20 cellular contexts compared by ENCODE assay signal in the genomic region with DNA sequence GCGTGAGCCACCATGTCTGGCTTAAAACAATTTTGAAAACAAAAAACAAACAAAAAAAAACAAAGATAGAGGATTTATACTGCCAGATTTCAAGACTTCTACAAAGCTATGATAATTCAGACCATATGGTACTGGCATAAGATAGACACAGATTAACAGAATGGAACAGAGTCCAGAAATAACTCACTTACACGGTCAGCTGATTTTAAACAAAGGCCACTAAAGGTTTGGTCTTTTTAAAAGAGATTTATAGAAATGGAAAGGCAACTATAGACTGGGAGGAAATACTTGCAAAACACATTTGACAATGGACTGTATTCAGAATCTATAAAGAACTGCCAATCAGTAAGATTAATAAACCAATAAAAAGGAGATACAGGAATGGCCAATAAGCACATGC. TPM values are rescaled to one million over a fixed set of nuclear protein-coding genes. Genes with fewer than 3 reads are reported as not detected.
DNase-seq lines count a peak whose midpoint lies in the region; ATAC-seq, FAIRE-seq and TF ChIP-seq lines count a peak whose summit lies in the region.
"Had no signal": no experiment of that assay in that cellular context is flagged by ENCODE, and none has a peak within 500 bp of the region (broad histone marks: within the 10 kb centered on the region; RNA-seq: fewer than 3 reads in every experiment).

No MANE protein-coding gene starts in this region.

- H3K4me3 ChIP-seq in BLaER1 (no peak overlapping the region), GM23338 (no peak overlapping the region), GM12878 (no peak overlapping the region)

- WGBS in GM12878 (ENCODE audit: insufficient coverage, insufficient replicate concordance, low lambda C conversion rate, missing lambda C conversion rate), result 92% methylated on average over 2 of the region's 2 CpGs

- H3K79me2 ChIP-seq in GM23338 (replicated peaks; ENCODE audit: insufficient read depth) (0 out of 2 replicates have a peak, but pooled peaks cover 12% of the 10 kb centered on the region), GM12878 (ENCODE audit: control insufficient read depth, insufficient read depth, low read length) (no peaks in the 10 kb centered on the region)

- TF ChIP-seq EP300 in GM12878 (IDR thresholded peaks at IDR 0.05; ENCODE audit: borderline replicate concordance in 1 of 2, control insufficient read depth in 1 of 2, low read depth in 2 of 2, low read length in 2 of 2), result 0 out of 4 replicates have a peak, but pooled peaks of 1 of the 2 experiments have one; percentile 20

- no peak overlapping the region; the same call in 1 of the 2 replicates for H3K9ac ChIP-seq in BLaER1
- H3K9ac ChIP-seq in GM12878 (ENCODE audit: control insufficient read depth, insufficient read depth, low read length), result no peak overlapping the region

- SMC1A ChIA-PET in GM12878 (lab: Charles Lee; ENCODE audit: uncharacterized antibody, unreplicated experiment), result interaction anchor here (0.7 to 1.0 kb wide), 4 partner anchors 8 to 61 kb away, joined by 3 to 4 read pairs (median 3); no protein-coding TSS in a partner anchor

- H3K4me2 ChIP-seq in BLaER1 (peak overlapping the region; percentile 38), GM23338 (no peak overlapping the region), GM12878 (ENCODE audit: control insufficient read depth, insufficient read depth) (no peak overlapping the region)

- no peak for DNase-seq in GM23338 (ENCODE audit: low spot score)
- no peak for DNase-seq in GM12878 (ENCODE audit: low read depth, low spot score)
- DNase-seq in glutamatergic neuron, result no peak
- no peak for DNase-seq in GM20000 (ENCODE audit: low spot score)
- DNase-seq in NCI-H748 treated with DMSO at 0.1 percent for 48 hours (lab: John Stamatoyannopoulos, UW), result no peak
- DNase-seq in T-helper 9 cell, result no peak
- DNase-seq: activated CD8-positive, alpha-beta T cell treated with anti-CD3 and anti-CD28 coated beads, Interleukin-2, amount 10 ng/mL, durations not matched to agents 7 days and 5 days; activated naive CD4-positive, alpha-beta T cell treated with Interleukin-2 at 50 U/mL for 16 hours; activated T-cell treated with anti-CD3 and anti-CD28 coated beads, Interleukin-2, amount 50 U/mL, for 1 hour; CD8-positive, alpha-beta memory T cell; DND-41; immature natural killer cell; NCI-H1436 treated with DMSO at 0.1 percent for 48 hours; NCI-H2227 treated with DMSO at 0.1 percent for 48 hours; nephron progenitor cell; posterior cingulate gyrus had no signal

- peaks cover 38% of the 10 kb centered on the region for H3K4me1 ChIP-seq in BLaER1
- 0 out of 2 replicates have a peak, but pooled peaks cover 8% of the 10 kb centered on the region for H3K4me1 ChIP-seq in GM23338 (ENCODE audit: insufficient read depth)
- peaks cover 12% of the 10 kb centered on the region for H3K4me1 ChIP-seq in GM12878 (ENCODE audit: control insufficient read depth, insufficient read depth, low read length)

- H4K20me1 ChIP-seq in BLaER1, result no peaks in the 10 kb centered on the region
- no peaks in the 10 kb centered on the region; the same call in 1 of the 2 replicates for H4K20me1 ChIP-seq in GM23338 (replicated peaks; ENCODE audit: insufficient read depth)
- no peaks in the 10 kb centered on the region for H4K20me1 ChIP-seq in GM12878 (ENCODE audit: control insufficient read depth, insufficient read depth)

- RAD21 ChIA-PET in GM12878 (lab: Charles Lee; ENCODE audit: unreplicated experiment), result no interaction called here

- in situ Hi-C loops in GM12878 (cut with MboI), result no loop called here

- no peaks in the 10 kb centered on the region; the same call in 1 of the 2 replicates for H3F3A ChIP-seq in GM23338 (replicated peaks; ENCODE audit: low read depth)

- H3K36me3 ChIP-seq in BLaER1 (peaks cover 47% of the 10 kb centered on the region), GM23338 (ENCODE audit: insufficient read depth) (no peaks in the 10 kb centered on the region; the same call in 1 of the 2 replicates), GM12878 (ENCODE audit: control insufficient read depth in 2 of 2, insufficient read depth in 2 of 2, low read length in 1 of 2) (peaks cover 0 to 4% of the 10 kb centered on the region in 2 experiments; a peak in 2 of 4 replicates)

- TF ChIP-seq RAD21 in GM12878 (IDR thresholded peaks at IDR 0.05; ENCODE audit: insufficient read depth, low read depth, low read length), result no peak

- CTCF ChIA-PET in GM12878 (lab: Yijun Ruan, JAX), result interaction anchor here (0.7 to 1.3 kb wide), 4 partner anchors 34 to 96 kb away, joined by 3 to 5 read pairs (median 4); no protein-coding TSS in a partner anchor

- H3K36me3 Mint-ChIP-seq in GM23338 (ENCODE audit: low read depth), result peaks cover 35% of the 10 kb centered on the region
- H3K36me3 Mint-ChIP-seq in glutamatergic neuron (ENCODE audit: unreplicated experiment), result peaks cover 8% of the 10 kb centered on the region

- H3K4me1 Mint-ChIP-seq in GM23338, result peaks cover 4% of the 10 kb centered on the region; the same call in 2 of the 3 replicates
- H3K4me1 Mint-ChIP-seq in glutamatergic neuron (ENCODE audit: low read depth, unreplicated experiment), result peaks cover 13% of the 10 kb centered on the region
- H3K4me1 Mint-ChIP-seq: nephron progenitor cell had no signal

- POLR2A ChIA-PET in GM12878 (lab: Charles Lee), result no interaction called here

- intact Hi-C loops in GM12878 (cut with micrococcal nuclease; ENCODE audit: unreplicated experiment), result no loop called here

- H3K4me3 Mint-ChIP-seq in GM23338, result no peak overlapping the region
- no peak overlapping the region for H3K4me3 Mint-ChIP-seq in glutamatergic neuron (ENCODE audit: unreplicated experiment)
- H3K4me3 Mint-ChIP-seq: activated CD8-positive, alpha-beta T cell treated with anti-CD3 and anti-CD28 coated beads, Interleukin-2, amount 10 ng/mL, durations not matched to agents 7 days and 5 days; CD8-positive, alpha-beta memory T cell; immature natural killer cell; nephron progenitor cell; stimulated activated effector memory CD8-positive, alpha-beta T cell treated with anti-CD3 and anti-CD28 coated beads, Interleukin-12 subunit alpha, Interleukin-12 subunit beta, amount 100 ng/mL, for 72 hours had no signal

- ATAC-seq in GM23338 (no peak), GM12878 (peak; percentile 60)
- ATAC-seq: activated CD8-positive, alpha-beta T cell treated with anti-CD3 and anti-CD28 coated beads, Interleukin-2, amount 10 ng/mL, durations not matched to agents 7 days and 5 days; stimulated activated effector memory CD8-positive, alpha-beta T cell treated with anti-CD3 and anti-CD28 coated beads, Interleukin-12 subunit alpha, Interleukin-12 subunit beta, amount 100 ng/mL, for 72 hours had no signal

- H3K9me3 ChIP-seq in BLaER1 (peaks cover 18% of the 10 kb centered on the region), GM12878 (replicated peaks; ENCODE audit: control insufficient read depth, insufficient read depth, low read length) (no peaks in the 10 kb centered on the region; the same call in 2 of the 3 replicates)

- H3K27me3 ChIP-seq in BLaER1 (no peaks in the 10 kb centered on the region), GM23338 (ENCODE audit: insufficient read depth) (no peaks in the 10 kb centered on the region), GM12878 (replicated peaks in 1 of 2; ENCODE audit: control insufficient read depth in 2 of 2, insufficient read depth in 2 of 2, low read length in 1 of 2) (no peaks in the 10 kb centered on the region)

- H3K27me3 Mint-ChIP-seq in GM23338 (ENCODE audit: insufficient read depth, low read depth, poor library complexity) (peaks cover 2% of the 10 kb centered on the region), glutamatergic neuron (ENCODE audit: unreplicated experiment) (peaks cover 7% of the 10 kb centered on the region)
- H3K27me3 Mint-ChIP-seq: CD8-positive, alpha-beta memory T cell had no signal

- H2AFZ ChIP-seq in GM23338 (no peak overlapping the region), GM12878 (ENCODE audit: control insufficient read depth, low read depth, low read length) (no peak overlapping the region)

- BruUV-seq in GM12878 (replicated peaks; lab: Mats Ljungman, UMichigan), result no TSS peak

- H3K27ac Mint-ChIP-seq in GM23338, result no peak overlapping the region
- peak overlapping the region; percentile 82 for H3K27ac Mint-ChIP-seq in glutamatergic neuron (ENCODE audit: unreplicated experiment)
- H3K27ac Mint-ChIP-seq: activated CD8-positive, alpha-beta T cell treated with anti-CD3 and anti-CD28 coated beads, Interleukin-2, amount 10 ng/mL, durations not matched to agents 7 days and 5 days; immature natural killer cell; nephron progenitor cell; stimulated activated effector memory CD8-positive, alpha-beta T cell treated with anti-CD3 and anti-CD28 coated beads, Interleukin-12 subunit alpha, Interleukin-12 subunit beta, amount 100 ng/mL, for 72 hours had no signal

- H3K27ac ChIP-seq in BLaER1 (peak overlapping the region; percentile 5; the same call in 1 of the 2 replicates), GM23338 (ENCODE audit: low read depth) (0 out of 2 replicates have a peak overlapping the region, but pooled peaks have one; percentile 10), GM12878 (ENCODE audit: control insufficient read depth, insufficient read depth) (no peak overlapping the region; the same call in 1 of the 2 replicates)
- H3K27ac ChIP-seq: HL-60 had no signal

- H3K9me3 Mint-ChIP-seq in GM23338 (peaks cover 16% of the 10 kb centered on the region), glutamatergic neuron (ENCODE audit: unreplicated experiment) (peaks cover 6% of the 10 kb centered on the region)
- H3K9me3 Mint-ChIP-seq: stimulated activated effector memory CD8-positive, alpha-beta T cell treated with anti-CD3 and anti-CD28 coated beads, Interleukin-12 subunit alpha, Interleukin-12 subunit beta, amount 100 ng/mL, for 72 hours had no signal

- no peak for TF ChIP-seq POLR2A in GM12878 (IDR thresholded peaks at IDR 0.05; ENCODE audit: low read depth, low read length)

- FAIRE-seq in GM12878 (lab: Jason Lieb, UNC), result no peak
- FAIRE-seq: astrocyte had no signal

- no peaks in the 10 kb centered on the region for H3K9me2 ChIP-seq in GM23338 (ENCODE audit: insufficient read depth)

- TF ChIP-seq CTCF in GM23338 (conservative IDR thresholded peaks at IDR 0.05; ENCODE audit: low read depth in 2 of 2), result no peak
- TF ChIP-seq CTCF in GM12878 (IDR thresholded peaks at IDR 0.05 in 2 of 3, conservative IDR thresholded peaks at IDR 0.05 in 1 of 3; ENCODE audit: control insufficient read depth in 2 of 3, extremely low read depth in 1 of 3, insufficient read depth in 1 of 3, low read depth in 3 of 3, low read length in 3 of 3), result no peak
- no peak for TF ChIP-seq CTCF in glutamatergic neuron (IDR thresholded peaks at IDR 0.05; ENCODE audit: partially characterized antibody, unreplicated experiment)
- no peak for TF ChIP-seq CTCF in GM20000 (IDR thresholded peaks at IDR 0.05; ENCODE audit: extremely low read depth, missing control alignments)

RNA-seq across cellular contexts. Expression of a gene that starts 48.6 kb away (rescaled TPM):
- 6.4 and 10.4 TPM in 2 replicates for total RNA-seq in GM23338 (2014; rRNA removed; shearing (Covaris generic))
- polyA plus RNA-seq in GM23338 (2016; fragmentation: Nextera tagmentation; extraction: Ambion mirVana), result 5.7 and 6.7 TPM in 2 replicates
- total RNA-seq in GM12878 (2013; cell fraction: nucleolus; rRNA removed), result 27.4 and 29.1 TPM in 2 replicates
- 5.7 and 8.2 TPM in 2 replicates for total RNA-seq in GM12878 (2014; rRNA removed)
- 3.4 and 3.5 TPM in 2 replicates for total RNA-seq in GM12878 (2014; rRNA removed; fragmentation: Illumina TruSeq; extraction: Trizol)
- 13.7 and 15.9 TPM in 2 replicates for total RNA-seq in GM12878 (2021)
- polyA plus RNA-seq in GM12878 (2011; ENCODE audit: low read depth), result 4.3 TPM
- 1.6 and 2.4 TPM in 2 replicates for polyA plus RNA-seq in GM12878 (2011; rRNA removed)
- 2.8 and 4.8 TPM in 2 replicates for polyA plus RNA-seq in GM12878 (2011; cell fraction: cytosol; rRNA removed)
- 17.4 and 25.4 TPM in 2 replicates for polyA plus RNA-seq in GM12878 (2011; cell fraction: nucleus; rRNA removed)
- 11.0 and 15.3 TPM in 2 replicates for polyA plus RNA-seq in GM12878 (2012)
- polyA plus RNA-seq in GM12878 (2014; fragmentation: Illumina TruSeq; extraction: Trizol), result 3.7 and 5.1 TPM in 2 replicates
- under 1 TPM; 0.31 to 0.35 TPM for polyA plus RNA-seq in GM12878 (2014; fragmentation: Nextera tagmentation; extraction: Ambion mirVana)
- 11.3 and 12.6 TPM in 2 replicates for polyA plus RNA-seq in GM12878 (2014; rRNA removed)
- polyA plus RNA-seq in GM12878 (2016; fragmentation: Nextera tagmentation; extraction: Ambion mirVana), result 1 to 10 TPM; 3.8 TPM
- polyA minus RNA-seq in GM12878 (2011; rRNA and poly(A)+ RNA removed), result 2.2 and 3.1 TPM in 2 replicates
- 2.2 and 4.4 TPM in 2 replicates for polyA minus RNA-seq in GM12878 (2011; cell fraction: cytosol; rRNA and poly(A)+ RNA removed)
- 5.1 and 7.1 TPM in 2 replicates for polyA minus RNA-seq in GM12878 (2011; cell fraction: nucleus; rRNA and poly(A)+ RNA removed)
- 41.0 TPM for total RNA-seq in glutamatergic neuron (ENCODE audit: unreplicated experiment)
